ENCODE assay signal across 1 cellular context in the genomic region with DNA sequence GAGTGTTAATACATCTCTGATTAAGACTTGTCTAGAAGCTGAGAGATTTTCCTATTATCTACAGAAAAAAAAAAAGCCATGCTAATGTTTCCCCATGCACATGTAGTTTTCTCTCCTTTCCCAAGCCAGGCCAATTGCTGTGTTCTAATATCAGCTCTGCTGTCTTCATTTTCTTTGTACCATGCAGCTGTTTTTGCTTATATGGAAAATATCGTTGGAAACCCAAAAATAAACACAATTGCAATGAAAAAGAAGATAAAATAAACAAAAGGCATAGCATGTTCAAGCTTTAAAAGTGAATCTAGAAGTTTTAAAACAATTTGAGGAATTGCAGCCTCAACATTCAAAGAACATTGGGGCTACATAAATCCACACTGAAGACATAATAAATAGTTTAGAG.
TF ChIP-seq lines count a peak whose summit lies in the region.

No MANE protein-coding gene starts in this region.

TF ChIP-seq in IMR-90, 13 proteins besides CTCF, POLR2A, EP300 and RAD21 (continued from another document):
- TF ChIP-seq RCOR1 (IDR thresholded peaks at IDR 0.05; ENCODE audit: insufficient replicate concordance, low read length) (no peak), MAFK (IDR thresholded peaks at IDR 0.05; ENCODE audit: low read depth, low read length) (no peak), SMC3 (IDR thresholded peaks at IDR 0.05; ENCODE audit: low read depth, low read length) (no peak)
- TF ChIP-seq, protein P1, sequence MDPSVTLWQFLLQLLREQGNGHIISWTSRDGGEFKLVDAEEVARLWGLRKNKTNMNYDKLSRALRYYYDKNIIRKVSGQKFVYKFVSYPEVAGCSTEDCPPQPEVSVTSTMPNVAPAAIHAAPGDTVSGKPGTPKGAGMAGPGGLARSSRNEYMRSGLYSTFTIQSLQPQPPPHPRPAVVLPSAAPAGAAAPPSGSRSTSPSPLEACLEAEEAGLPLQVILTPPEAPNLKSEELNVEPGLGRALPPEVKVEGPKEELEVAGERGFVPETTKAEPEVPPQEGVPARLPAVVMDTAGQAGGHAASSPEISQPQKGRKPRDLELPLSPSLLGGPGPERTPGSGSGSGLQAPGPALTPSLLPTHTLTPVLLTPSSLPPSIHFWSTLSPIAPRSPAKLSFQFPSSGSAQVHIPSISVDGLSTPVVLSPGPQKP (IDR thresholded peaks at IDR 0.05; ENCODE audit: borderline replicate concordance, low read depth, low read length), result no peak
